Comparison of ENCODE assay signal across 1 cellular context in the genomic region with DNA sequence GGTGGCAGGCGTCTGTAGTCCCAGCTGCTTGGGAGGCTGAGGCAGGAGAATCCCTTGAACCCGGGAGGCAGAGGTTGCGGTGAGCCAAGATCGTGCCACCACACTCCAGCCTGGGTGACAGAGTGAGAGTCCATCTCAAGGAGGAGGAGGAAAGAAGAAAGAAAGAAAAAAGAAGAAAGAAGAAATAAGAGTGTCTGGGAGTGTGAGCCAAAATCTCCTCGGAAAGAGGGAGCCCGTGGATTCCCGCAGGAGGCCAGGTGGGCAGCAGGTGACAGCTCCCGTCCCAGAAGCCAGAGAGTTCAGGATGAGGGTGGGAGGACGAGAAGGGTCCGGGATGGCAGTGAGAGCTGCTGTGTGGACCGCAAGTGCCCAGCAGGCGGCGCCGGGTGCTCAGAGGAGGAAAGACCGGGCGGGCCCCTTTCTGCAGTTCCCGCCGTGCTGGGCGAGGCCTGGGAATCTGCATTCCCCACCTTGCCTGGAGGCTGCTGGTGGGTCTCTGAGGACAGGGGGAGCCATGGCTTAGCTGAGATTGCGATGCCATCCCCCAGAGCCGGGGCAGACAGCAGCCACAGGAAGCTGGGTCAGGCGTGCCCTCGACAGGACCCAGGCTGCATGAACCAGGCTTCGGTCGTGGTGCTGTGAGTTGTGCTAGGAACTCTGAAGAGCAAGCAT.
TF ChIP-seq lines count a peak whose summit lies in the region.

No MANE protein-coding gene starts in this region.

TF ChIP-seq in endothelial cell of umbilical vein, 7 proteins besides CTCF, POLR2A, EP300 and RAD21 (continued from another document):
- TF ChIP-seq JUN (IDR thresholded peaks at IDR 0.05; ENCODE audit: borderline replicate concordance, insufficient read depth, insufficient read length, low read depth) = no peak
- no peak for TF ChIP-seq MYC (IDR thresholded peaks at IDR 0.05; ENCODE audit: low read depth, low read length)
- TF ChIP-seq GATA2 (IDR thresholded peaks at IDR 0.05; ENCODE audit: insufficient read depth, insufficient read length, low read depth, low read length) = no peak
- TF ChIP-seq, protein P1, sequence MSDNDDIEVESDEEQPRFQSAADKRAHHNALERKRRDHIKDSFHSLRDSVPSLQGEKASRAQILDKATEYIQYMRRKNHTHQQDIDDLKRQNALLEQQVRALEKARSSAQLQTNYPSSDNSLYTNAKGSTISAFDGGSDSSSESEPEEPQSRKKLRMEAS (IDR thresholded peaks at IDR 0.05; ENCODE audit: insufficient read depth, insufficient read length) = no peak
